Comparison of ENCODE assay signal across 12 cellular contexts in the genomic region with DNA sequence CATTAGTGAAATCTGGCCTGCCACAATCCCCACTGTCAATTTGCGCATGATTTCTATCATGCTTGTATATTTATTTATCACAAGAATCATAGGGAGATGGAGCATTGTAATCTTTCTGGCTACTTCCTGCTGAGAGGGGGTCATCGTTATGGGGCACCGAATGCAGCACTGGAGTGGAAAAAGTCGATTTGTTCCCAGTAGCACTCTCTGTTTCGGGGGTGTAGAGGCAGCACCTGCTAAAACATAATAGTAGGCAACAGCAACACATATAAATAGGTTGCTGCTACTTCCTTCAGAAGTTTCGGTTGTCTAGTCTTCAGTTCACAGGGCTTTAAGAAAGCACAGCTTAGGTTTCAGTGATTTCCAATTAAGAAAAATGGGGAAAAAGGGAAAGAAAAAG. TPM values are rescaled to one million over a fixed set of nuclear protein-coding genes. Genes with fewer than 3 reads are reported as not detected.
DNase-seq lines count a peak whose midpoint lies in the region; ATAC-seq and TF ChIP-seq lines count a peak whose summit lies in the region.
"Had no signal": no experiment of that assay in that cellular context is flagged by ENCODE, and none has a peak within 500 bp of the region (broad histone marks: within the 10 kb centered on the region; RNA-seq: fewer than 3 reads in every experiment).

No MANE protein-coding gene starts in this region.

- H3K9ac ChIP-seq in Loucy (ENCODE audit: low read depth, low read length, poor library complexity, severe bottlenecking), result peak overlapping the region; percentile 54

- in situ Hi-C loops in transverse colon (cut with MboI; ENCODE audit: low pct_ligation_motif_present in 1 of 4, low pct_unique_long_range_greater_than_20kb in 1 of 4, low sequenced_read_pairs in 3 of 4), result loop anchor here in 2 of 4 donors (25.0 kb wide), 2 partner anchors 90 to 215 kb away; no protein-coding TSS in a partner anchor

- peak overlapping the region; percentile 99 for H3K27ac Mint-ChIP-seq in activated naive CD8-positive, alpha-beta T cell treated with anti-CD3 and anti-CD28 coated beads, Interleukin-2, amount 10 ng/mL, durations not matched to agents 7 days and 5 days

- H3K27me3 Mint-ChIP-seq in activated naive CD8-positive, alpha-beta T cell treated with anti-CD3 and anti-CD28 coated beads, Interleukin-2, amount 10 ng/mL, durations not matched to agents 7 days and 5 days, result no peaks in the 10 kb centered on the region

- peaks cover 36% of the 10 kb centered on the region for H3K4me1 ChIP-seq in left ventricle myocardium inferior
- peaks cover 85% of the 10 kb centered on the region for H3K4me1 ChIP-seq in Loucy (ENCODE audit: insufficient read depth, low read length, poor library complexity, severe bottlenecking)
- peaks cover 0 to 4% (median 0%) of the 10 kb centered on the region in 4 donors for H3K4me1 ChIP-seq in transverse colon
- H3K4me1 ChIP-seq: BE2C had no signal

- H3K27ac ChIP-seq in left ventricle myocardium inferior (replicated peaks), result peak overlapping the region; percentile 52
- H3K27ac ChIP-seq in transverse colon, result peak overlapping the region; percentile 60 to 77 (median 72)

- no peaks in the 10 kb centered on the region for H4K20me1 ChIP-seq in Loucy (ENCODE audit: insufficient read depth, low read length, poor library complexity, severe bottlenecking)

- TF ChIP-seq CTCF in left ventricle myocardium inferior (IDR thresholded peaks at IDR 0.05; ENCODE audit: borderline replicate concordance) (no peak), Loucy (conservative IDR thresholded peaks at IDR 0.05; ENCODE audit: low read length) (no peak), transverse colon (IDR thresholded peaks at IDR 0.05) (no peak)

- H3K4me3 ChIP-seq in left ventricle myocardium inferior (no peak overlapping the region), Loucy (ENCODE audit: low read length, poor library complexity, severe bottlenecking) (peak overlapping the region; percentile 71), transverse colon (peak overlapping the region in 1 of 4 donors; percentile 36)

- TF ChIP-seq POLR2A in transverse colon (IDR thresholded peaks at IDR 0.05) (no peak), erythroblast (IDR thresholded peaks at IDR 0.05; ENCODE audit: low read length) (no peak)

- H3K36me3 ChIP-seq in left ventricle myocardium inferior, result no peaks in the 10 kb centered on the region
- H3K36me3 ChIP-seq in Loucy (ENCODE audit: insufficient read depth, low read length), result no peaks in the 10 kb centered on the region; the same call in 1 of the 2 replicates
- no peaks in the 10 kb centered on the region for H3K36me3 ChIP-seq in transverse colon
- H3K36me3 ChIP-seq: BE2C had no signal

- peak overlapping the region; percentile 67 for H3K4me2 ChIP-seq in Loucy (ENCODE audit: low read depth, low read length, poor library complexity, severe bottlenecking)

- H2AFZ ChIP-seq in Loucy (ENCODE audit: low read length), result no peak overlapping the region

- WGBS in transverse colon (ENCODE audit: low coverage in 1 of 2), 2 donors, result 59 to 66% methylated on average over 6 of the region's 6 CpGs

- H3K4me3 Mint-ChIP-seq in activated naive CD8-positive, alpha-beta T cell treated with anti-CD3 and anti-CD28 coated beads, Interleukin-2, amount 10 ng/mL, durations not matched to agents 7 days and 5 days, result peak overlapping the region; percentile 93

- ATAC-seq in Right ventricle myocardium superior (ENCODE audit: poor library complexity), result no peak
- peak; percentile 12 for ATAC-seq in activated naive CD8-positive, alpha-beta T cell treated with anti-CD3 and anti-CD28 coated beads, Interleukin-2, amount 10 ng/mL, durations not matched to agents 7 days and 5 days (ENCODE audit: low read depth)

- TF ChIP-seq EP300 in transverse colon (IDR thresholded peaks at IDR 0.05; ENCODE audit: low read depth), result no peak

- DNase-seq in left ventricle myocardium inferior (no peak), Right ventricle myocardium superior (no peak), transverse colon (peak; percentile 50), inferior parietal cortex (ENCODE audit: extremely low spot score) (no peak), erythroblast (lab: John Stamatoyannopoulos, UW) (no peak)
- DNase-seq in activated naive CD8-positive, alpha-beta T cell treated with anti-CD3 and anti-CD28 coated beads, Interleukin-2, amount 10 ng/mL, durations not matched to agents 7 days and 5 days, result no peak
- DNase-seq in central memory CD4-positive, alpha-beta T cell, result no peak
- DNase-seq: activated CD4-positive, alpha-beta T cell treated with anti-CD3 and anti-CD28 coated beads for 4 hours; BE2C had no signal

- no peaks in the 10 kb centered on the region for H3K9me2 ChIP-seq in Loucy (replicated peaks; ENCODE audit: low read depth, low read length)

- intact Hi-C loops in left ventricle myocardium inferior (cut with micrococcal nuclease), result no loop called here
- intact Hi-C loops in Right ventricle myocardium superior (cut with DNase I), result no loop called here
- intact Hi-C loops in transverse colon (cut with DNase I; ENCODE audit: low total_unique reads), result no loop called here

- POLR2A ChIA-PET in activated naive CD8-positive, alpha-beta T cell treated with anti-CD3 and anti-CD28 coated beads, Interleukin-2, amount 10 ng/mL, durations not matched to agents 7 days and 5 days (lab: Charles Lee), result interaction anchor here (0.9 to 16.2 kb wide), 7 partner anchors 8 to 289 kb away, joined by 3 to 275 read pairs (median 8); no protein-coding TSS in a partner anchor

- peaks cover 64% of the 10 kb centered on the region for H3K36me3 Mint-ChIP-seq in activated naive CD8-positive, alpha-beta T cell treated with anti-CD3 and anti-CD28 coated beads, Interleukin-2, amount 10 ng/mL, durations not matched to agents 7 days and 5 days

- peaks cover 49% of the 10 kb centered on the region for H3K4me1 Mint-ChIP-seq in activated naive CD8-positive, alpha-beta T cell treated with anti-CD3 and anti-CD28 coated beads, Interleukin-2, amount 10 ng/mL, durations not matched to agents 7 days and 5 days

- no peaks in the 10 kb centered on the region for H3K9me3 Mint-ChIP-seq in activated naive CD8-positive, alpha-beta T cell treated with anti-CD3 and anti-CD28 coated beads, Interleukin-2, amount 10 ng/mL, durations not matched to agents 7 days and 5 days

- H3K9me3 ChIP-seq in left ventricle myocardium inferior (replicated peaks), result peaks cover 8% of the 10 kb centered on the region
- peaks cover 8% of the 10 kb centered on the region; the same call in 1 of the 2 replicates for H3K9me3 ChIP-seq in Loucy (ENCODE audit: insufficient read depth, low read depth, low read length)
- no peaks in the 10 kb centered on the region for H3K9me3 ChIP-seq in transverse colon
- H3K9me3 ChIP-seq: BE2C had no signal

- H3F3A ChIP-seq in Loucy (ENCODE audit: low read depth), result peaks cover 24% of the 10 kb centered on the region

- H3K27me3 ChIP-seq in left ventricle myocardium inferior (ENCODE audit: low read depth) (peaks cover 43% of the 10 kb centered on the region), Loucy (ENCODE audit: insufficient read depth, low read length, poor library complexity, severe bottlenecking) (no peaks in the 10 kb centered on the region), transverse colon (peaks cover 48% of the 10 kb centered on the region)

- H3K79me2 ChIP-seq in Loucy (ENCODE audit: insufficient read depth, low read length), result peaks cover 37% of the 10 kb centered on the region

RNA-seq across cellular contexts. Expression of a gene that starts 23.4 kb away (rescaled TPM):
- total RNA-seq in left ventricle myocardium inferior (0.60 TPM), Right ventricle myocardium superior (0.86 TPM), transverse colon (1 to 10 TPM in 1 of 4 donors, under 1 TPM in 2, not detected in 1; 0.41 to 1.1 (median 0.95) TPM)
- 10 to 100 TPM; 75.4 to 75.5 TPM for total RNA-seq in activated naive CD8-positive, alpha-beta T cell treated with anti-CD3 and anti-CD28 coated beads, Interleukin-2, amount 10 ng/mL, durations not matched to agents 7 days and 5 days
- total RNA-seq: chondrocyte, H1 had no signal

Comparison
In these comparisons a context has a peak if more than half of its experiments do, and no peak if none do; other contexts are left out.
1. RNA of a gene that starts 23.4 kb away (total RNA-seq): 75.4 to 75.5 TPM in activated naive CD8-positive, alpha-beta T cell treated with anti-CD3 and anti-CD28 coated beads, Interleukin-2, amount 10 ng/mL, durations not matched to agents 7 days and 5 days; 0.41 to 1.1 TPM in transverse colon, 0.86 TPM in Right ventricle myocardium superior (single experiment) and 0.60 TPM in left ventricle myocardium inferior (single experiment); every median in the first group is over 10 times any median in the second.